8 cellular contexts compared by ENCODE assay signal in genomic region chr7:116499168-116500070, GRCh38. TPM values are rescaled to one million over a fixed set of nuclear protein-coding genes. Genes with fewer than 3 reads are reported as not detected.
DNase-seq lines count a peak whose midpoint lies in the region; ATAC-seq and TF ChIP-seq lines count a peak whose summit lies in the region.

TSS of gene CAV2 (plus strand) at chr7:116499738. CDS start at chr7:116499782, 44 bp downstream.

- POLR2A ChIA-PET in activated CD4-positive, alpha-beta T cell treated with anti-CD3 and anti-CD28 coated beads, Interleukin-2, amount 10 ng/mL, durations not matched to agents 7 days and 5 days (lab: Charles Lee): no interaction called here

- peak within 1 kb of the TSS; percentile 22 for H3K4me3 ChIP-seq in mucosa of descending colon

- TF ChIP-seq POLR2A in erythroblast (IDR thresholded peaks at IDR 0.05; ENCODE audit: low read length): no peak

- H3K9me3 Mint-ChIP-seq in activated CD4-positive, alpha-beta T cell treated with anti-CD3 and anti-CD28 coated beads, Interleukin-2, amount 10 ng/mL, durations not matched to agents 7 days and 5 days: no peaks in the 10 kb centered on the region
- peaks cover 7% of the 10 kb centered on the region for H3K9me3 Mint-ChIP-seq in type B pancreatic cell

- peak within 1 kb of the TSS; percentile 39 for H3K4me3 Mint-ChIP-seq in activated CD4-positive, alpha-beta T cell treated with anti-CD3 and anti-CD28 coated beads, Interleukin-2, amount 10 ng/mL, durations not matched to agents 7 days and 5 days
- peak within 1 kb of the TSS; percentile 91 for H3K4me3 Mint-ChIP-seq in type B pancreatic cell

- CTCF ChIA-PET in activated CD4-positive, alpha-beta T cell treated with anti-CD3 and anti-CD28 coated beads, Interleukin-2, amount 10 ng/mL, durations not matched to agents 7 days and 5 days (lab: Charles Lee): no interaction called here

- TF ChIP-seq CTCF in mucosa of descending colon (IDR thresholded peaks at IDR 0.05) (no peak), type B pancreatic cell (conservative IDR thresholded peaks at IDR 0.05) (no peak)

- no peaks in the 10 kb centered on the region for H3K36me3 ChIP-seq in mucosa of descending colon (ENCODE audit: low read depth)

- peaks cover 12% of the 10 kb centered on the region for H3K4me1 Mint-ChIP-seq in activated CD4-positive, alpha-beta T cell treated with anti-CD3 and anti-CD28 coated beads, Interleukin-2, amount 10 ng/mL, durations not matched to agents 7 days and 5 days
- H3K4me1 Mint-ChIP-seq in type B pancreatic cell (ENCODE audit: unreplicated experiment): peaks cover 7% of the 10 kb centered on the region

- H3K36me3 Mint-ChIP-seq in activated CD4-positive, alpha-beta T cell treated with anti-CD3 and anti-CD28 coated beads, Interleukin-2, amount 10 ng/mL, durations not matched to agents 7 days and 5 days (ENCODE audit: low read depth): no peaks in the 10 kb centered on the region
- no peaks in the 10 kb centered on the region for H3K36me3 Mint-ChIP-seq in type B pancreatic cell

- peak; percentile 63 for DNase-seq in activated effector memory CD4-positive, alpha-beta T cell treated with anti-CD3 and anti-CD28 coated beads, Interleukin-2, amount 50 U/mL, for 16 hours
- no peak for DNase-seq in activated effector memory CD4-positive, alpha-beta T cell treated with Interleukin-2 at 50 U/mL for 16 hours
- DNase-seq in activated CD4-positive, alpha-beta T cell treated with anti-CD3 and anti-CD28 coated beads, Interleukin-2, amount 10 ng/mL, durations not matched to agents 7 days and 5 days: no peak
- DNase-seq in erythroblast (lab: John Stamatoyannopoulos, UW) (peak; percentile 59 to 63), mucosa of descending colon (peak; percentile 66 to 81 (median 68)), type B pancreatic cell (ENCODE audit: extremely low spot score, unreplicated experiment) (no peak), cerebellar nuclear complex (lab: John Stamatoyannopoulos, UW) (no peak)

- ATAC-seq in HG03439 (IDR thresholded peaks at IDR 0.05; ENCODE audit: unreplicated experiment) (peak; percentile 51), mucosa of descending colon (peak; percentile 94)

- intact Hi-C loops in mucosa of descending colon (cut with DNase I, micrococcal nuclease): no loop called here

- no peak within 1 kb of the TSS for H3K27ac Mint-ChIP-seq in activated CD4-positive, alpha-beta T cell treated with anti-CD3 and anti-CD28 coated beads, Interleukin-2, amount 10 ng/mL, durations not matched to agents 7 days and 5 days
- peak within 1 kb of the TSS; percentile 76 for H3K27ac Mint-ChIP-seq in type B pancreatic cell

- peaks cover 59% of the 10 kb centered on the region for H3K27me3 Mint-ChIP-seq in activated CD4-positive, alpha-beta T cell treated with anti-CD3 and anti-CD28 coated beads, Interleukin-2, amount 10 ng/mL, durations not matched to agents 7 days and 5 days
- H3K27me3 Mint-ChIP-seq in type B pancreatic cell: peaks cover 22% of the 10 kb centered on the region

- no peaks in the 10 kb centered on the region for H3K9me3 ChIP-seq in mucosa of descending colon

- H3K4me1 ChIP-seq in mucosa of descending colon (ENCODE audit: low read depth): peaks cover 8% of the 10 kb centered on the region

RNA-seq across cellular contexts. Expression of gene CAV2, which starts in this region (rescaled TPM):
- total RNA-seq in activated CD4-positive, alpha-beta T cell treated with anti-CD3 and anti-CD28 coated beads, Interleukin-2, amount 10 ng/mL, durations not matched to agents 7 days and 5 days: not detected
- total RNA-seq in mucosa of descending colon: 10 to 100 TPM in 2 of 3 donors, 1 to 10 TPM in 1; 6.3 to 42.4 (median 10.2) TPM
- total RNA-seq in type B pancreatic cell (ENCODE audit: low replicate concordance): 12.8 and 36.0 TPM in 2 replicates

Comparison
In these comparisons a context has a peak if more than half of its experiments do, and no peak if none do; other contexts are left out.
1. RNA of gene CAV2 (total RNA-seq): 12.8 to 36.0 TPM in type B pancreatic cell and 6.3 to 42.4 TPM in mucosa of descending colon; not detected in activated CD4-positive, alpha-beta T cell treated with anti-CD3 and anti-CD28 coated beads, Interleukin-2, amount 10 ng/mL, durations not matched to agents 7 days and 5 days; every median in the first group is over 4 times any median in the second.
2. DNase-seq: peak in activated effector memory CD4-positive, alpha-beta T cell treated with anti-CD3 and anti-CD28 coated beads, Interleukin-2, amount 50 U/mL, for 16 hours (single experiment), erythroblast (2 of 2) and mucosa of descending colon (3 of 3); none in activated effector memory CD4-positive, alpha-beta T cell treated with Interleukin-2 at 50 U/mL for 16 hours (single experiment), activated CD4-positive, alpha-beta T cell treated with anti-CD3 and anti-CD28 coated beads, Interleukin-2, amount 10 ng/mL, durations not matched to agents 7 days and 5 days (single experiment), type B pancreatic cell (single experiment) and cerebellar nuclear complex (0 of 2).